ENCODE assay signal across 11 cellular contexts in genomic region chr16:12341423-12341822, GRCh38.
A peak's percentile ranks its signal among the peaks of the same experiment; 100 is the strongest.
DNase-seq lines count a peak whose midpoint lies in the region; ATAC-seq and TF ChIP-seq lines count a peak whose summit lies in the region.
"Had no signal": no experiment of that assay in that cellular context is flagged by ENCODE, and none has a peak within 500 bp of the region (broad histone marks: within the 10 kb centered on the region; RNA-seq: fewer than 3 reads in every experiment).

No MANE protein-coding gene starts in this region.

- H3K4me3 ChIP-seq in OCI-LY1 (ENCODE audit: low read depth, low read length, poor library complexity, severe bottlenecking) (no peak overlapping the region), epithelial cell of proximal tubule (ENCODE audit: low read depth, low read length) (no peak overlapping the region), trophoblast cell (ENCODE audit: low read depth, low read length) (no peak overlapping the region), MM.1S (ENCODE audit: low read length) (no peak overlapping the region)
- H3K4me3 ChIP-seq: transverse colon had no signal

- no peak overlapping the region for H4K8ac ChIP-seq in trophoblast cell (ENCODE audit: low read depth, low read length)

- no peak overlapping the region for H2AFZ ChIP-seq in OCI-LY1 (ENCODE audit: low read length)
- H2AFZ ChIP-seq in trophoblast cell (ENCODE audit: insufficient read depth, low read length, poor library complexity) = no peak overlapping the region
- H2AFZ ChIP-seq in MM.1S (ENCODE audit: low read length) = no peak overlapping the region

- H3K27ac Mint-ChIP-seq in activated CD8-positive, alpha-beta T cell treated with anti-CD3 and anti-CD28 coated beads for 36 hours = no peak overlapping the region
- H3K27ac Mint-ChIP-seq in activated CD8-positive, alpha-beta T cell treated with anti-CD3 and anti-CD28 coated beads, Interleukin-2, amount 10 ng/mL, durations not matched to agents 7 days and 5 days = no peak overlapping the region

- no peak overlapping the region for H3K14ac ChIP-seq in trophoblast cell (ENCODE audit: low read length)

- H2BK12ac ChIP-seq in trophoblast cell (ENCODE audit: low read length) = no peak overlapping the region

- no peaks in the 10 kb centered on the region for H3K9me3 Mint-ChIP-seq in activated CD8-positive, alpha-beta T cell treated with anti-CD3 and anti-CD28 coated beads for 36 hours
- no peaks in the 10 kb centered on the region for H3K9me3 Mint-ChIP-seq in activated CD8-positive, alpha-beta T cell treated with anti-CD3 and anti-CD28 coated beads, Interleukin-2, amount 10 ng/mL, durations not matched to agents 7 days and 5 days (ENCODE audit: insufficient read depth)

- peak overlapping the region; percentile 15 for H3K18ac ChIP-seq in trophoblast cell (ENCODE audit: low read length)

- H4K20me1 ChIP-seq in OCI-LY1 (ENCODE audit: insufficient read depth, low read length) (no peaks in the 10 kb centered on the region), MM.1S (ENCODE audit: insufficient read depth, low read length) (no peaks in the 10 kb centered on the region)

- no peak overlapping the region for H3K4me2 ChIP-seq in OCI-LY1 (ENCODE audit: low read length)
- H3K4me2 ChIP-seq in trophoblast cell (ENCODE audit: low read length) = no peak overlapping the region
- H3K4me2 ChIP-seq in MM.1S (ENCODE audit: low read depth, low read length) = no peak overlapping the region

- H3K4ac ChIP-seq in trophoblast cell (ENCODE audit: low read depth, low read length) = no peak overlapping the region

- H2AK5ac ChIP-seq in trophoblast cell (ENCODE audit: low read length) = no peak overlapping the region

- no peak overlapping the region for H4K12ac ChIP-seq in trophoblast cell (ENCODE audit: low read depth, low read length)

- no peak for TF ChIP-seq CTCF in activated CD8-positive, alpha-beta T cell treated with anti-CD3 and anti-CD28 coated beads for 36 hours (IDR thresholded peaks at IDR 0.05)
- TF ChIP-seq CTCF in OCI-LY1 (IDR thresholded peaks at IDR 0.05; ENCODE audit: low read length) (no peak), epithelial cell of proximal tubule (conservative IDR thresholded peaks at IDR 0.05; ENCODE audit: low read depth, low read length) (peak; percentile 53), MM.1S (IDR thresholded peaks at IDR 0.05; ENCODE audit: low read length) (no peak)

- no peak overlapping the region for H3K23ac ChIP-seq in trophoblast cell (ENCODE audit: low read length)

- H3K27ac ChIP-seq in OCI-LY1 (ENCODE audit: low read depth, low read length, poor library complexity, severe bottlenecking) (peak overlapping the region; percentile 35), trophoblast cell (ENCODE audit: low read depth, low read length) (no peak overlapping the region), MM.1S (ENCODE audit: low read length) (no peak overlapping the region)
- H3K27ac ChIP-seq: transverse colon had no signal

- H3K79me2 ChIP-seq in OCI-LY1 (ENCODE audit: insufficient read depth, low read length) (no peaks in the 10 kb centered on the region; the same call in 1 of the 2 replicates), trophoblast cell (ENCODE audit: control insufficient read depth, insufficient read depth, low read length, poor library complexity) (no peaks in the 10 kb centered on the region), MM.1S (ENCODE audit: low read length) (peaks cover 19% of the 10 kb centered on the region; the same call in 1 of the 2 replicates)

- H3K9me2 ChIP-seq in OCI-LY1 (ENCODE audit: low read depth, low read length) (no peaks in the 10 kb centered on the region), MM.1S (replicated peaks; ENCODE audit: insufficient read depth, low read length) (no peaks in the 10 kb centered on the region)

- H3K79me1 ChIP-seq in trophoblast cell (ENCODE audit: low read length) = no peaks in the 10 kb centered on the region

- no peak for DNase-seq in activated CD8-positive, alpha-beta T cell treated with anti-CD3 and anti-CD28 coated beads for 36 hours
- DNase-seq in activated CD8-positive, alpha-beta T cell treated with anti-CD3 and anti-CD28 coated beads, Interleukin-2, amount 10 ng/mL, durations not matched to agents 7 days and 5 days = no peak
- DNase-seq in epithelial cell of proximal tubule (ENCODE audit: low read depth) (no peak), trophoblast cell (peak; percentile 11 to 58), MM.1S (no peak)
- DNase-seq: cortex of kidney, NCI-H69, transverse colon had no signal

- no peaks in the 10 kb centered on the region for H3K4me1 Mint-ChIP-seq in activated CD8-positive, alpha-beta T cell treated with anti-CD3 and anti-CD28 coated beads for 36 hours (ENCODE audit: low read depth)
- no peaks in the 10 kb centered on the region for H3K4me1 Mint-ChIP-seq in activated CD8-positive, alpha-beta T cell treated with anti-CD3 and anti-CD28 coated beads, Interleukin-2, amount 10 ng/mL, durations not matched to agents 7 days and 5 days (ENCODE audit: low read depth)

- no peak overlapping the region for H4K91ac ChIP-seq in trophoblast cell (ENCODE audit: low read depth, low read length)

- H3K4me3 Mint-ChIP-seq in activated CD8-positive, alpha-beta T cell treated with anti-CD3 and anti-CD28 coated beads for 36 hours = no peak overlapping the region
- H3K4me3 Mint-ChIP-seq in activated CD8-positive, alpha-beta T cell treated with anti-CD3 and anti-CD28 coated beads, Interleukin-2, amount 10 ng/mL, durations not matched to agents 7 days and 5 days = no peak overlapping the region

- H3K4me1 ChIP-seq in OCI-LY1 (ENCODE audit: insufficient read depth, low read length, severe bottlenecking) (peaks cover 55% of the 10 kb centered on the region), trophoblast cell (ENCODE audit: control insufficient read depth in 1 of 2, insufficient read depth in 2 of 2, low read length in 2 of 2) (peaks cover 4 to 7% of the 10 kb centered on the region in 2 experiments), MM.1S (ENCODE audit: low read length) (no peaks in the 10 kb centered on the region)
- H3K4me1 ChIP-seq: transverse colon had no signal

- H3K36me3 Mint-ChIP-seq in activated CD8-positive, alpha-beta T cell treated with anti-CD3 and anti-CD28 coated beads for 36 hours (ENCODE audit: low read depth) = no peaks in the 10 kb centered on the region
- no peaks in the 10 kb centered on the region for H3K36me3 Mint-ChIP-seq in activated CD8-positive, alpha-beta T cell treated with anti-CD3 and anti-CD28 coated beads, Interleukin-2, amount 10 ng/mL, durations not matched to agents 7 days and 5 days (ENCODE audit: low read depth)

- H2BK120ac ChIP-seq in trophoblast cell (ENCODE audit: insufficient read depth, low read length, poor library complexity) = no peak overlapping the region

- peak; percentile 30 for ATAC-seq in activated CD8-positive, alpha-beta T cell treated with anti-CD3 and anti-CD28 coated beads for 36 hours
- no peak for ATAC-seq in activated CD8-positive, alpha-beta T cell treated with anti-CD3 and anti-CD28 coated beads, Interleukin-2, amount 10 ng/mL, durations not matched to agents 7 days and 5 days
- ATAC-seq in GM19023 (IDR thresholded peaks at IDR 0.05; ENCODE audit: unreplicated experiment) = no peak
- ATAC-seq in GM18870 (IDR thresholded peaks at IDR 0.05; ENCODE audit: unreplicated experiment) = no peak

- no CpG with 5 or more reads among the region's 4 CpGs for WGBS in trophoblast cell (ENCODE audit: extremely low coverage, insufficient coverage, insufficient read length)

- intact Hi-C loops in activated CD8-positive, alpha-beta T cell treated with anti-CD3 and anti-CD28 coated beads for 36 hours (cut with micrococcal nuclease) = no loop called here

- CTCF ChIA-PET in activated CD8-positive, alpha-beta T cell treated with anti-CD3 and anti-CD28 coated beads for 36 hours (lab: Charles Lee) = interaction anchor here (1.1 to 1.4 kb wide), 2 partner anchors 12 to 246 kb away, joined by 4 to 5 read pairs; no protein-coding TSS in a partner anchor
- CTCF ChIA-PET in activated CD8-positive, alpha-beta T cell treated with anti-CD3 and anti-CD28 coated beads, Interleukin-2, amount 10 ng/mL, durations not matched to agents 7 days and 5 days (lab: Charles Lee) = no interaction called here

- H3K27me3 ChIP-seq in OCI-LY1 (ENCODE audit: insufficient read depth, low read length) (no peaks in the 10 kb centered on the region), trophoblast cell (ENCODE audit: insufficient read depth, low read length) (no peaks in the 10 kb centered on the region), MM.1S (replicated peaks; ENCODE audit: insufficient read depth, low read length) (no peaks in the 10 kb centered on the region)
- H3K27me3 ChIP-seq: transverse colon had no signal

- peaks cover 1% of the 10 kb centered on the region; the same call in 1 of the 2 replicates for H3F3A ChIP-seq in OCI-LY1 (ENCODE audit: insufficient read depth, low read length)
- H3F3A ChIP-seq in MM.1S (ENCODE audit: insufficient read depth, low read length) = no peaks in the 10 kb centered on the region

- POLR2A ChIA-PET in activated CD8-positive, alpha-beta T cell treated with anti-CD3 and anti-CD28 coated beads for 36 hours (lab: Charles Lee) = no interaction called here
- POLR2A ChIA-PET in activated CD8-positive, alpha-beta T cell treated with anti-CD3 and anti-CD28 coated beads, Interleukin-2, amount 10 ng/mL, durations not matched to agents 7 days and 5 days (lab: Charles Lee) = no interaction called here

- no peaks in the 10 kb centered on the region for H3K27me3 Mint-ChIP-seq in activated CD8-positive, alpha-beta T cell treated with anti-CD3 and anti-CD28 coated beads for 36 hours
- no peaks in the 10 kb centered on the region for H3K27me3 Mint-ChIP-seq in activated CD8-positive, alpha-beta T cell treated with anti-CD3 and anti-CD28 coated beads, Interleukin-2, amount 10 ng/mL, durations not matched to agents 7 days and 5 days (ENCODE audit: low read depth)

- H3K36me3 ChIP-seq in OCI-LY1 (ENCODE audit: insufficient read depth, low read length) (peaks cover 44% of the 10 kb centered on the region), trophoblast cell (ENCODE audit: control insufficient read depth in 1 of 2, insufficient read depth in 2 of 2, low read length in 2 of 2) (no peaks in the 10 kb centered on the region), MM.1S (replicated peaks; ENCODE audit: insufficient read depth, low read length) (no peaks in the 10 kb centered on the region)
- H3K36me3 ChIP-seq: transverse colon had no signal

- no peak overlapping the region for H3K9ac ChIP-seq in OCI-LY1 (ENCODE audit: low read length)
- no peak overlapping the region for H3K9ac ChIP-seq in trophoblast cell (ENCODE audit: low read length)
- H3K9ac ChIP-seq in MM.1S (ENCODE audit: low read length) = no peak overlapping the region

- H3K9me3 ChIP-seq in OCI-LY1 (ENCODE audit: low read length) (no peaks in the 10 kb centered on the region), trophoblast cell (ENCODE audit: insufficient read depth, low read depth, low read length) (no peaks in the 10 kb centered on the region), MM.1S (replicated peaks; ENCODE audit: insufficient read depth, low read length) (no peaks in the 10 kb centered on the region)
- H3K9me3 ChIP-seq: transverse colon had no signal

- no peak overlapping the region for H2BK5ac ChIP-seq in trophoblast cell (ENCODE audit: low read depth, low read length, poor library complexity)

Comparison
In these comparisons a context has a peak if more than half of its experiments do, and no peak if none do; other contexts are left out.
1. DNase-seq: peak in trophoblast cell (2 of 2); none in activated CD8-positive, alpha-beta T cell treated with anti-CD3 and anti-CD28 coated beads for 36 hours (single experiment), activated CD8-positive, alpha-beta T cell treated with anti-CD3 and anti-CD28 coated beads, Interleukin-2, amount 10 ng/mL, durations not matched to agents 7 days and 5 days (single experiment), epithelial cell of proximal tubule (single experiment) and MM.1S (single experiment).